In genomic region chr7:115357213-115357999, GRCh38 we compare ENCODE assay signal across 1 cellular context.
TF ChIP-seq lines count a peak whose summit lies in the region.

No MANE protein-coding gene starts in this region.

TF ChIP-seq in IMR-90, 13 proteins besides CTCF, POLR2A, EP300 and RAD21 (continued from another document):
- no peak for TF ChIP-seq USF2 (IDR thresholded peaks at IDR 0.05; ENCODE audit: low read depth, low read length)
- TF ChIP-seq CEBPB (IDR thresholded peaks at IDR 0.05; ENCODE audit: low read depth, low read length): no peak
- no peak for TF ChIP-seq MAZ (IDR thresholded peaks at IDR 0.05; ENCODE audit: borderline replicate concordance, low read depth, low read length)
- no peak for TF ChIP-seq SMC3 (IDR thresholded peaks at IDR 0.05; ENCODE audit: low read depth, low read length)
- TF ChIP-seq BHLHE40 (IDR thresholded peaks at IDR 0.05; ENCODE audit: low read depth, low read length): peak; percentile 11; the same call in 1 of the 2 replicates
- TF ChIP-seq MAFK (IDR thresholded peaks at IDR 0.05; ENCODE audit: low read depth, low read length): no peak
- no peak for TF ChIP-seq NFE2L2 (IDR thresholded peaks at IDR 0.05; ENCODE audit: low read depth, low read length)
- TF ChIP-seq, protein P1, sequence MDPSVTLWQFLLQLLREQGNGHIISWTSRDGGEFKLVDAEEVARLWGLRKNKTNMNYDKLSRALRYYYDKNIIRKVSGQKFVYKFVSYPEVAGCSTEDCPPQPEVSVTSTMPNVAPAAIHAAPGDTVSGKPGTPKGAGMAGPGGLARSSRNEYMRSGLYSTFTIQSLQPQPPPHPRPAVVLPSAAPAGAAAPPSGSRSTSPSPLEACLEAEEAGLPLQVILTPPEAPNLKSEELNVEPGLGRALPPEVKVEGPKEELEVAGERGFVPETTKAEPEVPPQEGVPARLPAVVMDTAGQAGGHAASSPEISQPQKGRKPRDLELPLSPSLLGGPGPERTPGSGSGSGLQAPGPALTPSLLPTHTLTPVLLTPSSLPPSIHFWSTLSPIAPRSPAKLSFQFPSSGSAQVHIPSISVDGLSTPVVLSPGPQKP (IDR thresholded peaks at IDR 0.05; ENCODE audit: borderline replicate concordance, low read depth, low read length): no peak
TF ChIP-seq in IMR-90: peak in this region for 2.
